In genomic region chr4:54872246-54872645, GRCh38 we compare ENCODE assay signal across 1 cellular context.
TF ChIP-seq lines count a peak whose summit lies in the region.

No MANE protein-coding gene starts in this region.

TF ChIP-seq in GM23338, 12 proteins besides CTCF, POLR2A, EP300 and RAD21 (continued from another document):
- no peak for TF ChIP-seq ETS1 (IDR thresholded peaks at IDR 0.05)
- TF ChIP-seq ZNF114 (CRISPR knock-in tag; IDR thresholded peaks at IDR 0.05): no peak
- TF ChIP-seq EZH2 (IDR thresholded peaks at IDR 0.05; ENCODE audit: low read depth, unreplicated experiment): no peak
- no peak for TF ChIP-seq EZH2phosphoT487 (IDR thresholded peaks at IDR 0.05; ENCODE audit: unreplicated experiment)
- no peak for TF ChIP-seq ZNF462 (CRISPR knock-in tag; IDR thresholded peaks at IDR 0.05)
- TF ChIP-seq JUNB (IDR thresholded peaks at IDR 0.05; ENCODE audit: unreplicated experiment): no peak
- TF ChIP-seq REST (IDR thresholded peaks at IDR 0.05; ENCODE audit: unreplicated experiment): no peak
- no peak for TF ChIP-seq POLR2AphosphoS5 (IDR thresholded peaks at IDR 0.05; ENCODE audit: low read depth)
